ENCODE assay signal across 21 cellular contexts in the genomic region with DNA sequence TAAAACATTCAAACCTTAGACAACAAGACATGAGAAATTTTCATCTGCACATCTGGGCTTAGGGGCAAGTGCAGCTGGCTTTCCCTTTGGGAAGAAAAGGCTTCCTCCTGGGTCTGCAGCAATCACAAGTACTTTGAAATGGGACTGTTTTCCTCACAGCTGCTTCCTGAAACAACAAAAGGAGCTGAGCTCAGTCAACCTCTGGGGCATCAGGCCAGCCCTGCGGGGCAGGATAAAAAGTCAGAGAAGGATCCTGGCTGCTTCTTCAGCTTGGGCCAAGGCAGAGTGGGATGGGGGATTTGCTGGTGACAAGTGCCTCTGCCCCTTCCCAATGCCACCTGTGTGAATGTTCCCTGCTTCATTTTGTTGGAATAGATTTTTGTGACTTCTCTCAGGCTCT. TPM values are rescaled to one million over a fixed set of nuclear protein-coding genes. Genes with fewer than 3 reads are reported as not detected.
DNase-seq lines count a peak whose midpoint lies in the region; ATAC-seq, FAIRE-seq and TF ChIP-seq lines count a peak whose summit lies in the region.
"Had no signal": no experiment of that assay in that cellular context is flagged by ENCODE, and none has a peak within 500 bp of the region (broad histone marks: within the 10 kb centered on the region; RNA-seq: fewer than 3 reads in every experiment).

No MANE protein-coding gene starts in this region.

- TF ChIP-seq EP300 in HepG2 (IDR thresholded peaks at IDR 0.05; ENCODE audit: low read depth in 2 of 2, low read length in 2 of 2) (no peak), HepG2 (CRISPR knock-in tag; IDR thresholded peaks at IDR 0.05; ENCODE audit: borderline replicate concordance) (no peak)

- H3K79me2 ChIP-seq in HepG2 (ENCODE audit: insufficient read depth, low read length): no peaks in the 10 kb centered on the region

- H3K36me3 Mint-ChIP-seq in activated CD4-positive, alpha-beta T cell treated with anti-CD3 and anti-CD28 coated beads, Interleukin-2, amount 10 ng/mL, durations not matched to agents 24 days and 14 days (ENCODE audit: low read depth): peaks cover 4% of the 10 kb centered on the region

- no TSS peak for BruUV-seq in HepG2 (replicated peaks; lab: Mats Ljungman, UMichigan)

- H3K9ac ChIP-seq in liver (ENCODE audit: low read depth in 1 of 2, low read length in 2 of 2) (no peak overlapping the region), HepG2 (ENCODE audit: insufficient read depth, low read depth, low read length) (no peak overlapping the region)

- TF ChIP-seq RAD21 in liver (IDR thresholded peaks at IDR 0.05) (no peak), HepG2 (CRISPR knock-in tag; IDR thresholded peaks at IDR 0.05) (no peak)

- no peaks in the 10 kb centered on the region for H4K20me1 ChIP-seq in HepG2 (ENCODE audit: insufficient read depth, low read length)

- TF ChIP-seq POLR2A in HepG2 (IDR thresholded peaks at IDR 0.05; ENCODE audit: insufficient read depth in 1 of 2, low read depth in 2 of 2, low read length in 2 of 2) (no peak), thyroid gland (IDR thresholded peaks at IDR 0.05) (no peak)

- H3K9me3 ChIP-seq in liver (ENCODE audit: control insufficient read depth in 4 of 4, low read length in 3 of 4): no peaks in the 10 kb centered on the region
- H3K9me3 ChIP-seq in HepG2 (ENCODE audit: low read length): peaks cover 12% of the 10 kb centered on the region
- H3K9me3 ChIP-seq in thyroid gland: no peaks in the 10 kb centered on the region

- no peak overlapping the region for H3K4me3 Mint-ChIP-seq in activated CD4-positive, alpha-beta T cell treated with anti-CD3 and anti-CD28 coated beads, Interleukin-2, amount 10 ng/mL, durations not matched to agents 24 days and 14 days
- H3K4me3 Mint-ChIP-seq: H9 had no signal

- FAIRE-seq in HepG2 (lab: Jason Lieb, UNC): no peak
- FAIRE-seq: A549, GM12878, H1, HTR-8/SVneo had no signal

- no peak overlapping the region for H3K27ac Mint-ChIP-seq in activated CD4-positive, alpha-beta T cell treated with anti-CD3 and anti-CD28 coated beads, Interleukin-2, amount 10 ng/mL, durations not matched to agents 24 days and 14 days
- H3K27ac Mint-ChIP-seq: IgD-negative memory B cell had no signal

- H3K36me3 ChIP-seq in liver (ENCODE audit: control insufficient read depth in 4 of 4, insufficient read depth in 3 of 4, low read depth in 1 of 4, low read length in 3 of 4) (no peaks in the 10 kb centered on the region), HepG2 (replicated peaks in 1 of 2; ENCODE audit: control insufficient read depth in 1 of 2, insufficient read depth in 2 of 2, low read length in 2 of 2) (peaks cover 6 to 9% of the 10 kb centered on the region in 2 experiments; a peak in 3 of 5 replicates), thyroid gland (no peaks in the 10 kb centered on the region)

- WGBS in liver: 91% methylated on average over 1 of the region's 1 CpG
- 96% methylated on average over 1 of the region's 1 CpG for WGBS in HepG2 (ENCODE audit: low lambda C conversion rate)
- WGBS in thyroid gland, 2 donors: 36 to 50% methylated on average over 1 of the region's 1 CpG

- H3K4me1 ChIP-seq in liver (ENCODE audit: control insufficient read depth in 4 of 4, insufficient read depth in 4 of 4, low read length in 3 of 4) (no peaks in the 10 kb centered on the region), HepG2 (ENCODE audit: insufficient read depth, low read length) (no peaks in the 10 kb centered on the region), thyroid gland (peaks cover 7 to 20% of the 10 kb centered on the region in 2 donors)
- H3K4me1 ChIP-seq: A549 had no signal

- intact Hi-C loops in HepG2 (cut with micrococcal nuclease; ENCODE audit: unreplicated experiment) (no loop called here), thyroid gland (cut with DNase I) (no loop called here)
- intact Hi-C loops in activated CD4-positive, alpha-beta T cell treated with anti-CD3 and anti-CD28 coated beads, Interleukin-2, amount 10 ng/mL, durations not matched to agents 24 days and 14 days (cut with micrococcal nuclease): no loop called here

- TF ChIP-seq CTCF in liver (IDR thresholded peaks at IDR 0.05; ENCODE audit: low read depth, low read length, missing input control) (no peak), HepG2 (CRISPR knock-in tag; IDR thresholded peaks at IDR 0.05) (no peak), thyroid gland (IDR thresholded peaks at IDR 0.05) (no peak)

- POLR2A ChIA-PET in HepG2 (lab: Yijun Ruan, JAX): no interaction called here

- CTCF ChIA-PET in HepG2 (lab: Yijun Ruan, JAX; ENCODE audit: low intra/inter-chr PET ratio, low total read pairs): no interaction called here

- H3K27ac ChIP-seq in liver (ENCODE audit: low read depth in 1 of 2, low read length in 2 of 2): no peak overlapping the region
- H3K27ac ChIP-seq in HepG2 (ENCODE audit: extremely low read length, insufficient read depth, low read length): no peak overlapping the region
- H3K27ac ChIP-seq in thyroid gland: peak overlapping the region in 2 of 3 donors; percentile 56 to 77
- H3K27ac ChIP-seq: 22Rv1, A549 had no signal

- no peak for ATAC-seq in HepG2
- ATAC-seq: A549, GM12878 had no signal

- H3K4me1 Mint-ChIP-seq in activated CD4-positive, alpha-beta T cell treated with anti-CD3 and anti-CD28 coated beads, Interleukin-2, amount 10 ng/mL, durations not matched to agents 24 days and 14 days: no peaks in the 10 kb centered on the region
- H3K4me1 Mint-ChIP-seq: H9 had no signal

- no peak overlapping the region for H3K4me3 ChIP-seq in liver (ENCODE audit: low read depth in 1 of 3, low read length in 3 of 3)
- H3K4me3 ChIP-seq in HepG2 (replicated peaks in 1 of 3; ENCODE audit: insufficient read depth in 1 of 3, low read depth in 2 of 3, low read length in 3 of 3): no peak overlapping the region
- no peak overlapping the region for H3K4me3 ChIP-seq in thyroid gland (replicated peaks in 1 of 3)
- H3K4me3 ChIP-seq: A549, GM12878 had no signal

- H3K9me3 Mint-ChIP-seq in activated CD4-positive, alpha-beta T cell treated with anti-CD3 and anti-CD28 coated beads, Interleukin-2, amount 10 ng/mL, durations not matched to agents 24 days and 14 days: peaks cover 13% of the 10 kb centered on the region

- no peak overlapping the region for H3K4me2 ChIP-seq in HepG2 (ENCODE audit: low read depth, low read length)
- H3K4me2 ChIP-seq: A549 had no signal

- H3K27me3 ChIP-seq in liver (ENCODE audit: control insufficient read depth in 4 of 4, insufficient read depth in 4 of 4, low read length in 3 of 4): no peaks in the 10 kb centered on the region
- no peaks in the 10 kb centered on the region for H3K27me3 ChIP-seq in HepG2 (ENCODE audit: control insufficient read depth in 1 of 2, insufficient read depth in 2 of 2, low read length in 2 of 2)
- H3K27me3 ChIP-seq in thyroid gland: no peaks in the 10 kb centered on the region

- no peaks in the 10 kb centered on the region for H3K27me3 Mint-ChIP-seq in activated CD4-positive, alpha-beta T cell treated with anti-CD3 and anti-CD28 coated beads, Interleukin-2, amount 10 ng/mL, durations not matched to agents 24 days and 14 days
- H3K27me3 Mint-ChIP-seq: CD4-positive, CD25-positive, alpha-beta regulatory T cell; IgD-negative memory B cell had no signal

- in situ Hi-C loops in HepG2 (cut with HindIII; ENCODE audit: extremely low pct_ligation_motif_present, low pct_unique_long_range_greater_than_20kb): no loop called here

- no peak for DNase-seq in HepG2 (ENCODE audit: low spot score)
- DNase-seq in thyroid gland: no peak
- DNase-seq in activated CD4-positive, alpha-beta T cell treated with anti-CD3 and anti-CD28 coated beads, Interleukin-2, amount 10 ng/mL, durations not matched to agents 24 days and 14 days: no peak
- DNase-seq: AML-193; C1 segment of cervical spinal cord; CD4-positive, CD25-positive, alpha-beta regulatory T cell; CD8-positive, alpha-beta memory T cell; COR-L47; DMS 273 treated with DMSO at 0.1 percent for 48 hours; DMS53; DND-41; EL; H9 had no signal

- no peak overlapping the region for H2AFZ ChIP-seq in HepG2 (ENCODE audit: low read length)

RNA-seq across cellular contexts. Expression of a gene that starts 16.2 kb away (rescaled TPM):
- 10 to 100 TPM; 10.8 to 17.0 TPM for total RNA-seq in liver
- 10 to 100 TPM; 34.9 to 50.4 TPM for polyA plus RNA-seq in liver
- 25.0 and 34.4 TPM in 2 replicates for total RNA-seq in HepG2 (2016; rRNA removed; fragmentation: Illumina TruSeq; extraction: Trizol)
- 13.3 and 16.3 TPM in 2 replicates for total RNA-seq in HepG2 (2016; cell fraction: cytosol; rRNA removed; fragmentation: Illumina TruSeq; extraction: Trizol; ENCODE audit: low read depth)
- total RNA-seq in HepG2 (2016; cell fraction: insoluble cytoplasmic fraction; rRNA removed; fragmentation: Illumina TruSeq; extraction: Trizol): 19.5 and 33.3 TPM in 2 replicates
- 24.0 and 26.0 TPM in 2 replicates for total RNA-seq in HepG2 (2016; cell fraction: membrane; rRNA removed; fragmentation: Illumina TruSeq; extraction: Trizol)
- total RNA-seq in HepG2 (2016; cell fraction: nucleus; rRNA removed; fragmentation: Illumina TruSeq; extraction: Trizol): 44.1 and 45.4 TPM in 2 replicates
- polyA plus RNA-seq in HepG2 (2011; rRNA removed): 129 and 163 TPM in 2 replicates
- polyA plus RNA-seq in HepG2 (2011; cell fraction: cytosol; rRNA removed): 99.7 and 120 TPM in 2 replicates
- polyA plus RNA-seq in HepG2 (2011; cell fraction: nucleus; rRNA removed): 808 and 816 TPM in 2 replicates
- 66.2 and 118 TPM in 2 replicates for polyA plus RNA-seq in HepG2 (2012)
- 50.3 and 55.8 TPM in 2 replicates for polyA plus RNA-seq in HepG2 (2016; cell fraction: cytosol; fragmentation: Illumina TruSeq; extraction: Trizol; ENCODE audit: low read depth)
- polyA plus RNA-seq in HepG2 (2016; cell fraction: insoluble cytoplasmic fraction; fragmentation: Illumina TruSeq; extraction: Trizol; ENCODE audit: low read depth): 73.2 and 88.2 TPM in 2 replicates
- 64.6 and 72.1 TPM in 2 replicates for polyA plus RNA-seq in HepG2 (2016; cell fraction: membrane; fragmentation: Illumina TruSeq; extraction: Trizol; ENCODE audit: low read depth)
- polyA plus RNA-seq in HepG2 (2016; cell fraction: nucleus; fragmentation: Illumina TruSeq; extraction: Trizol; ENCODE audit: insufficient read depth, low read depth): 164 and 186 TPM in 2 replicates
- polyA minus RNA-seq in HepG2 (2011; rRNA and poly(A)+ RNA removed; ENCODE audit: low replicate concordance): 27.9 and 51.2 TPM in 2 replicates
- polyA minus RNA-seq in HepG2 (2011; cell fraction: cytosol; rRNA and poly(A)+ RNA removed): 18.8 and 21.3 TPM in 2 replicates
- polyA minus RNA-seq in HepG2 (2011; cell fraction: nucleus; rRNA and poly(A)+ RNA removed): 95.4 and 110 TPM in 2 replicates
- total RNA-seq in thyroid gland: 10 to 100 TPM; 35.1 to 75.6 (median 49.2) TPM
- 40.8 and 49.7 TPM in 2 replicates for total RNA-seq in activated CD4-positive, alpha-beta T cell treated with anti-CD3 and anti-CD28 coated beads, Interleukin-2, amount 10 ng/mL, durations not matched to agents 24 days and 14 days

RNA-seq across cellular contexts. Expression of a gene that starts 29.0 kb away (rescaled TPM):
- total RNA-seq in liver: 10 to 100 TPM; 38.2 to 40.3 TPM
- polyA plus RNA-seq in liver: 10 to 100 TPM in 1 of 2 donors, 1 to 10 TPM in 1; 3.0 to 11.1 TPM
- total RNA-seq in HepG2 (2016; rRNA removed; fragmentation: Illumina TruSeq; extraction: Trizol): 72.2 and 75.7 TPM in 2 replicates
- total RNA-seq in HepG2 (2016; cell fraction: cytosol; rRNA removed; fragmentation: Illumina TruSeq; extraction: Trizol; ENCODE audit: low read depth): 10.2 and 10.7 TPM in 2 replicates
- 60.0 and 78.8 TPM in 2 replicates for total RNA-seq in HepG2 (2016; cell fraction: insoluble cytoplasmic fraction; rRNA removed; fragmentation: Illumina TruSeq; extraction: Trizol)
- 35.9 and 40.5 TPM in 2 replicates for total RNA-seq in HepG2 (2016; cell fraction: membrane; rRNA removed; fragmentation: Illumina TruSeq; extraction: Trizol)
- total RNA-seq in HepG2 (2016; cell fraction: nucleus; rRNA removed; fragmentation: Illumina TruSeq; extraction: Trizol): 62.0 and 78.7 TPM in 2 replicates
- 52.8 and 76.4 TPM in 2 replicates for polyA plus RNA-seq in HepG2 (2011; rRNA removed)
- 36.1 and 40.8 TPM in 2 replicates for polyA plus RNA-seq in HepG2 (2011; cell fraction: cytosol; rRNA removed)
- polyA plus RNA-seq in HepG2 (2011; cell fraction: nucleus; rRNA removed): 158 and 160 TPM in 2 replicates
- 82.6 and 83.5 TPM in 2 replicates for polyA plus RNA-seq in HepG2 (2012)
- 4.7 and 5.4 TPM in 2 replicates for polyA plus RNA-seq in HepG2 (2016; cell fraction: cytosol; fragmentation: Illumina TruSeq; extraction: Trizol; ENCODE audit: low read depth)
- polyA plus RNA-seq in HepG2 (2016; cell fraction: insoluble cytoplasmic fraction; fragmentation: Illumina TruSeq; extraction: Trizol; ENCODE audit: low read depth): 37.4 and 41.5 TPM in 2 replicates
- polyA plus RNA-seq in HepG2 (2016; cell fraction: membrane; fragmentation: Illumina TruSeq; extraction: Trizol; ENCODE audit: low read depth): 19.0 and 20.9 TPM in 2 replicates
- polyA plus RNA-seq in HepG2 (2016; cell fraction: nucleus; fragmentation: Illumina TruSeq; extraction: Trizol; ENCODE audit: insufficient read depth, low read depth): 71.6 and 72.4 TPM in 2 replicates
- polyA minus RNA-seq in HepG2 (2011; rRNA and poly(A)+ RNA removed; ENCODE audit: low replicate concordance): 29.4 and 108 TPM in 2 replicates
- polyA minus RNA-seq in HepG2 (2011; cell fraction: cytosol; rRNA and poly(A)+ RNA removed): 32.8 and 41.4 TPM in 2 replicates
- 109 and 126 TPM in 2 replicates for polyA minus RNA-seq in HepG2 (2011; cell fraction: nucleus; rRNA and poly(A)+ RNA removed)
- 10 to 100 TPM; 46.9 to 75.0 (median 48.3) TPM for total RNA-seq in thyroid gland
- 63.0 and 65.4 TPM in 2 replicates for total RNA-seq in activated CD4-positive, alpha-beta T cell treated with anti-CD3 and anti-CD28 coated beads, Interleukin-2, amount 10 ng/mL, durations not matched to agents 24 days and 14 days

RNA-seq across cellular contexts. Expression of a gene that starts 29.3 kb away (rescaled TPM):
- total RNA-seq in liver (under 1 TPM; 0.59 to 0.79 TPM), HepG2 (2016; rRNA removed; fragmentation: Illumina TruSeq; extraction: Trizol) (0.45 and 0.66 TPM in 2 replicates), thyroid gland (1 to 10 TPM; 1.7 to 3.4 (median 2.3) TPM)
- polyA plus RNA-seq in liver (under 1 TPM; 0.07 to 0.33 TPM), HepG2 (2011; rRNA removed) (0.74 and 0.98 TPM in 2 replicates)
- total RNA-seq in HepG2 (2016; cell fraction: cytosol; rRNA removed; fragmentation: Illumina TruSeq; extraction: Trizol; ENCODE audit: low read depth): 0.62 and 0.81 TPM in 2 replicates
- total RNA-seq in HepG2 (2016; cell fraction: insoluble cytoplasmic fraction; rRNA removed; fragmentation: Illumina TruSeq; extraction: Trizol): 0.58 and 0.78 TPM in 2 replicates
- 1.3 TPM in 2 replicates for total RNA-seq in HepG2 (2016; cell fraction: membrane; rRNA removed; fragmentation: Illumina TruSeq; extraction: Trizol)
- 0.47 and 0.60 TPM in 2 replicates for total RNA-seq in HepG2 (2016; cell fraction: nucleus; rRNA removed; fragmentation: Illumina TruSeq; extraction: Trizol)
- polyA plus RNA-seq in HepG2 (2011; cell fraction: cytosol; rRNA removed): 0.71 and 0.97 TPM in 2 replicates
- 1.3 and 1.8 TPM in 2 replicates for polyA plus RNA-seq in HepG2 (2011; cell fraction: nucleus; rRNA removed)
- polyA plus RNA-seq in HepG2 (2012): 0.77 and 1.9 TPM in 2 replicates
- polyA plus RNA-seq in HepG2 (2016; cell fraction: cytosol; fragmentation: Illumina TruSeq; extraction: Trizol; ENCODE audit: low read depth): 0.70 and 0.86 TPM in 2 replicates
- polyA plus RNA-seq in HepG2 (2016; cell fraction: insoluble cytoplasmic fraction; fragmentation: Illumina TruSeq; extraction: Trizol; ENCODE audit: low read depth): 0.62 and 1.3 TPM in 2 replicates
- 1.4 TPM in 2 replicates for polyA plus RNA-seq in HepG2 (2016; cell fraction: membrane; fragmentation: Illumina TruSeq; extraction: Trizol; ENCODE audit: low read depth)
- polyA plus RNA-seq in HepG2 (2016; cell fraction: nucleus; fragmentation: Illumina TruSeq; extraction: Trizol; ENCODE audit: insufficient read depth, low read depth): 1.3 and 1.6 TPM in 2 replicates
- polyA minus RNA-seq in HepG2 (2011; rRNA and poly(A)+ RNA removed; ENCODE audit: low replicate concordance): 0.37 and 0.92 TPM in 2 replicates
- 0.30 and 0.35 TPM in 2 replicates for polyA minus RNA-seq in HepG2 (2011; cell fraction: cytosol; rRNA and poly(A)+ RNA removed)
- polyA minus RNA-seq in HepG2 (2011; cell fraction: nucleus; rRNA and poly(A)+ RNA removed): 0.52 and 0.75 TPM in 2 replicates
- total RNA-seq in activated CD4-positive, alpha-beta T cell treated with anti-CD3 and anti-CD28 coated beads, Interleukin-2, amount 10 ng/mL, durations not matched to agents 24 days and 14 days: 4.5 and 7.4 TPM in 2 replicates
- polyA plus RNA-seq: CD8-positive, alpha-beta memory T cell had no signal

RNA-seq across cellular contexts. Expression of a gene that starts 49.3 kb away (rescaled TPM):
- total RNA-seq in liver: not detected
- under 1 TPM in 1 of 2 donors, not detected in 1; 0.81 TPM for polyA plus RNA-seq in liver
- not detected in 2 replicates for total RNA-seq in HepG2 (2016; rRNA removed; fragmentation: Illumina TruSeq; extraction: Trizol)
- not detected in 2 replicates for total RNA-seq in HepG2 (2016; cell fraction: cytosol; rRNA removed; fragmentation: Illumina TruSeq; extraction: Trizol; ENCODE audit: low read depth)
- total RNA-seq in HepG2 (2016; cell fraction: insoluble cytoplasmic fraction; rRNA removed; fragmentation: Illumina TruSeq; extraction: Trizol): not detected in 2 replicates
- total RNA-seq in HepG2 (2016; cell fraction: membrane; rRNA removed; fragmentation: Illumina TruSeq; extraction: Trizol): not detected in 2 replicates
- total RNA-seq in HepG2 (2016; cell fraction: nucleus; rRNA removed; fragmentation: Illumina TruSeq; extraction: Trizol): not detected in 2 replicates
- not detected in 2 replicates for polyA plus RNA-seq in HepG2 (2011; rRNA removed)
- not detected in 2 replicates for polyA plus RNA-seq in HepG2 (2011; cell fraction: cytosol; rRNA removed)
- not detected in 2 replicates for polyA plus RNA-seq in HepG2 (2011; cell fraction: nucleus; rRNA removed)
- not detected in 2 replicates for polyA plus RNA-seq in HepG2 (2012)
- polyA plus RNA-seq in HepG2 (2016; cell fraction: cytosol; fragmentation: Illumina TruSeq; extraction: Trizol; ENCODE audit: low read depth): not detected in 2 replicates
- not detected in 2 replicates for polyA plus RNA-seq in HepG2 (2016; cell fraction: insoluble cytoplasmic fraction; fragmentation: Illumina TruSeq; extraction: Trizol; ENCODE audit: low read depth)
- not detected in 2 replicates for polyA plus RNA-seq in HepG2 (2016; cell fraction: membrane; fragmentation: Illumina TruSeq; extraction: Trizol; ENCODE audit: low read depth)
- polyA plus RNA-seq in HepG2 (2016; cell fraction: nucleus; fragmentation: Illumina TruSeq; extraction: Trizol; ENCODE audit: insufficient read depth, low read depth): not detected in 2 replicates
- not detected in 2 replicates for polyA minus RNA-seq in HepG2 (2011; rRNA and poly(A)+ RNA removed; ENCODE audit: low replicate concordance)
- polyA minus RNA-seq in HepG2 (2011; cell fraction: cytosol; rRNA and poly(A)+ RNA removed): not detected in 2 replicates
- not detected in 2 replicates for polyA minus RNA-seq in HepG2 (2011; cell fraction: nucleus; rRNA and poly(A)+ RNA removed)
- not detected for total RNA-seq in thyroid gland
- total RNA-seq in activated CD4-positive, alpha-beta T cell treated with anti-CD3 and anti-CD28 coated beads, Interleukin-2, amount 10 ng/mL, durations not matched to agents 24 days and 14 days: not detected in 2 replicates
- total RNA-seq: CD4-positive, CD25-positive, alpha-beta regulatory T cell; CD8-positive, alpha-beta memory T cell; G401; GM12878; H1; H9 had no signal
- polyA plus RNA-seq: A549; CD4-positive, CD25-positive, alpha-beta regulatory T cell; CD8-positive, alpha-beta memory T cell; GM12878; H1; IgD-negative memory B cell had no signal

RNA-seq across cellular contexts. Expression of a gene that starts 59.9 kb away (rescaled TPM):
- total RNA-seq in liver (10 to 100 TPM in 1 of 2 donors, 1 to 10 TPM in 1; 2.5 to 11.0 TPM), HepG2 (2016; rRNA removed; fragmentation: Illumina TruSeq; extraction: Trizol) (1.1 and 1.3 TPM in 2 replicates), thyroid gland (10 to 100 TPM; 11.7 to 19.9 (median 12.3) TPM)
- polyA plus RNA-seq in liver (under 1 TPM; 0.89 to 0.99 TPM), HepG2 (2011; rRNA removed) (0.63 and 0.95 TPM in 2 replicates)
- total RNA-seq in HepG2 (2016; cell fraction: cytosol; rRNA removed; fragmentation: Illumina TruSeq; extraction: Trizol; ENCODE audit: low read depth): 0.09 and 0.10 TPM in 2 replicates
- total RNA-seq in HepG2 (2016; cell fraction: insoluble cytoplasmic fraction; rRNA removed; fragmentation: Illumina TruSeq; extraction: Trizol): 0.91 and 1.1 TPM in 2 replicates
- total RNA-seq in HepG2 (2016; cell fraction: membrane; rRNA removed; fragmentation: Illumina TruSeq; extraction: Trizol): 0.24 and 0.34 TPM in 2 replicates
- 1.0 and 1.4 TPM in 2 replicates for total RNA-seq in HepG2 (2016; cell fraction: nucleus; rRNA removed; fragmentation: Illumina TruSeq; extraction: Trizol)
- polyA plus RNA-seq in HepG2 (2011; cell fraction: cytosol; rRNA removed): 0.39 and 0.44 TPM in 2 replicates
- 2.0 and 2.1 TPM in 2 replicates for polyA plus RNA-seq in HepG2 (2011; cell fraction: nucleus; rRNA removed)
- polyA plus RNA-seq in HepG2 (2012): 1.8 and 5.9 TPM in 2 replicates
- polyA plus RNA-seq in HepG2 (2016; cell fraction: cytosol; fragmentation: Illumina TruSeq; extraction: Trizol; ENCODE audit: low read depth): 0.07 and 0.08 TPM in 2 replicates
- polyA plus RNA-seq in HepG2 (2016; cell fraction: insoluble cytoplasmic fraction; fragmentation: Illumina TruSeq; extraction: Trizol; ENCODE audit: low read depth): 0.72 and 0.83 TPM in 2 replicates
- polyA plus RNA-seq in HepG2 (2016; cell fraction: membrane; fragmentation: Illumina TruSeq; extraction: Trizol; ENCODE audit: low read depth): 0.13 and 0.14 TPM in 2 replicates
- 1.2 and 1.5 TPM in 2 replicates for polyA plus RNA-seq in HepG2 (2016; cell fraction: nucleus; fragmentation: Illumina TruSeq; extraction: Trizol; ENCODE audit: insufficient read depth, low read depth)
- polyA minus RNA-seq in HepG2 (2011; rRNA and poly(A)+ RNA removed; ENCODE audit: low replicate concordance): 2.4 TPM in 1 of 2 replicates, not detected in the other
- polyA minus RNA-seq in HepG2 (2011; cell fraction: cytosol; rRNA and poly(A)+ RNA removed): 1.4 and 1.5 TPM in 2 replicates
- 1.7 and 1.9 TPM in 2 replicates for polyA minus RNA-seq in HepG2 (2011; cell fraction: nucleus; rRNA and poly(A)+ RNA removed)
- not detected in 2 replicates for total RNA-seq in activated CD4-positive, alpha-beta T cell treated with anti-CD3 and anti-CD28 coated beads, Interleukin-2, amount 10 ng/mL, durations not matched to agents 24 days and 14 days
- polyA plus RNA-seq: CD8-positive, alpha-beta memory T cell; IgD-negative memory B cell had no signal

Comparison
In these comparisons a context has a peak if more than half of its experiments do, and no peak if none do; other contexts are left out.
1. H3K27ac ChIP-seq: peak in thyroid gland (2 of 3); none in liver (0 of 2) and HepG2 (single experiment).